In the genomic region with DNA sequence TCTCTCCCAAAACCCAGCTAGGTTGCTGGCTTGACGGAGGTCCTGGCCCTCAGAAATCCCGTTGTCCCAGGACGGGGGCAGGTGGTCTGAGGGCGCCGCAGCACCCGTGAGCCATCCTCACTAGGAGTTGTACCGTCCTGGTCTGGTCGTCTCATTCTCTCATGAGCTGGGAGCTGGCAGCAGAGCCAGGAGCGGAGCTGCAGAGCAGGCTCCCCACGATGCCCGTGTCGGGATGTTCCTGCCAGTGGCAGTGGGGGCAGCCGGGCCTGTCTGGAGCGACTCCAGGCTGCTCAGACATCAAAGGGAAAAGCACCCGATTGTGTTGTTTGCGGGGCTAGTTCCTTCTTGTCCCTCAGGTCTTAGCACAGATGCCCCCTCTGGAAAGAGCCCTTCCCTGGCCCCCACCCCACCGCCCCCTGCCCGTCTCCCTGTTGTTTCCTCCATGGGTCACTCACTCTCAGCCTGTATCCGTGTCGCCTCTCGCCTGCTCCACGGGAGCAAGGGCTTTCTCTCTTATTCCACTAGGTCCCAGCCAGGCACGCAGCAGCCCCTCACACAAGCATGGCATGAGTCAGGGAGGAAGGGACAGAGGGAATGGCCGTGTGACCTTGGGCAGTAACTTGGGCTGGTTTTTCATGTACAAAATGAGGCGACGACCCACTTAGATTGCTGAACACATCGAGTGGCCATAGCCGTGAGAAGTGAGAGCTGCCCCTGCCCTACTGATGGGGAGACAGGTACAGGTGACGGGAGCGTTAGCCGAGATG, we compare ENCODE assay signal across 22 cellular contexts. TPM values are rescaled to one million over a fixed set of nuclear protein-coding genes. Genes with fewer than 3 reads are reported as not detected.
DNase-seq lines count a peak whose midpoint lies in the region; ATAC-seq and TF ChIP-seq lines count a peak whose summit lies in the region.
"Had no signal": no experiment of that assay in that cellular context is flagged by ENCODE, and none has a peak within 500 bp of the region (broad histone marks: within the 10 kb centered on the region; RNA-seq: fewer than 3 reads in every experiment).

No MANE protein-coding gene starts in this region.

- H3K4me3 Mint-ChIP-seq in activated naive CD4-positive, alpha-beta T cell treated with anti-CD3 and anti-CD28 coated beads, Interleukin-2, amount 10 ng/mL, durations not matched to agents 7 days and 5 days, result no peak overlapping the region
- no peak overlapping the region for H3K4me3 Mint-ChIP-seq in activated naive CD4-positive, alpha-beta T cell treated with anti-CD3 and anti-CD28 coated beads for 36 hours
- H3K4me3 Mint-ChIP-seq: B cell; stimulated activated effector memory CD8-positive, alpha-beta T cell treated with anti-CD3 and anti-CD28 coated beads, Interleukin-12 subunit alpha, Interleukin-12 subunit beta, amount 100 ng/mL, for 72 hours had no signal

- ATAC-seq in mucosa of descending colon (no peak), HG03139 (IDR thresholded peaks at IDR 0.05; ENCODE audit: unreplicated experiment) (no peak)
- ATAC-seq: right lobe of liver; stimulated activated effector memory CD8-positive, alpha-beta T cell treated with anti-CD3 and anti-CD28 coated beads, Interleukin-12 subunit alpha, Interleukin-12 subunit beta, amount 100 ng/mL, for 72 hours had no signal

- DNase-seq in activated naive CD4-positive, alpha-beta T cell treated with anti-CD3 and anti-CD28 coated beads, Interleukin-2, amount 10 ng/mL, durations not matched to agents 7 days and 5 days, result no peak
- DNase-seq in activated naive CD4-positive, alpha-beta T cell treated with anti-CD3 and anti-CD28 coated beads for 36 hours, result no peak
- peak in 49 of 61 donors; percentile 15 to 79 (median 53) for DNase-seq in caudate nucleus (lab: John Stamatoyannopoulos, UW)
- peak in 2 of 3 donors; percentile 14 to 27 for DNase-seq in mucosa of descending colon
- DNase-seq in spleen, result no peak
- no peak for DNase-seq in dermis blood vessel endothelial cell
- no peak for DNase-seq in activated CD4-positive, alpha-beta T cell treated with anti-CD3 and anti-CD28 coated beads, Interleukin-2, amount 50 U/mL, for 1 hour
- DNase-seq: activated gamma-delta T cell, cortex of kidney, Karpas-422, kidney glomerular epithelial cell, NCI-H1105 treated with DMSO at 0.1 percent for 48 hours, NCI-H2107, NCI-H510A treated with DMSO at 0.1 percent for 48 hours, tibial artery had no signal

- H3K4me3 ChIP-seq in mucosa of descending colon (no peak overlapping the region), spleen (no peak overlapping the region)
- H3K4me3 ChIP-seq: GM23248, right lobe of liver, tibial artery had no signal

- H3K4me1 Mint-ChIP-seq in activated naive CD4-positive, alpha-beta T cell treated with anti-CD3 and anti-CD28 coated beads, Interleukin-2, amount 10 ng/mL, durations not matched to agents 7 days and 5 days, result peaks cover 15% of the 10 kb centered on the region
- peaks cover 7% of the 10 kb centered on the region for H3K4me1 Mint-ChIP-seq in activated naive CD4-positive, alpha-beta T cell treated with anti-CD3 and anti-CD28 coated beads for 36 hours (ENCODE audit: low read depth)
- H3K4me1 Mint-ChIP-seq: stimulated activated effector memory CD8-positive, alpha-beta T cell treated with anti-CD3 and anti-CD28 coated beads, Interleukin-12 subunit alpha, Interleukin-12 subunit beta, amount 100 ng/mL, for 72 hours had no signal

- CTCF ChIA-PET in activated naive CD4-positive, alpha-beta T cell treated with anti-CD3 and anti-CD28 coated beads, Interleukin-2, amount 10 ng/mL, durations not matched to agents 7 days and 5 days (lab: Charles Lee), result no interaction called here
- CTCF ChIA-PET in activated naive CD4-positive, alpha-beta T cell treated with anti-CD3 and anti-CD28 coated beads for 36 hours (lab: Charles Lee), result interaction anchor here (1.0 kb wide), 1 partner anchor 14 kb away, joined by 4 read pairs; no protein-coding TSS in a partner anchor

- H3K36me3 Mint-ChIP-seq in activated naive CD4-positive, alpha-beta T cell treated with anti-CD3 and anti-CD28 coated beads, Interleukin-2, amount 10 ng/mL, durations not matched to agents 7 days and 5 days, result peaks cover 18% of the 10 kb centered on the region
- peaks cover 2% of the 10 kb centered on the region for H3K36me3 Mint-ChIP-seq in activated naive CD4-positive, alpha-beta T cell treated with anti-CD3 and anti-CD28 coated beads for 36 hours (ENCODE audit: low read depth)

- no peak for TF ChIP-seq CTCF in mucosa of descending colon (IDR thresholded peaks at IDR 0.05)
- TF ChIP-seq CTCF in spleen (IDR thresholded peaks at IDR 0.05 in 8 of 11, conservative IDR thresholded peaks at IDR 0.05 in 3 of 11), result no peak

- intact Hi-C loops in activated naive CD4-positive, alpha-beta T cell treated with anti-CD3 and anti-CD28 coated beads for 36 hours (cut with micrococcal nuclease), result no loop called here
- intact Hi-C loops in mucosa of descending colon (cut with DNase I, micrococcal nuclease) (no loop called here), spleen (cut with DNase I; ENCODE audit: low total_unique reads) (no loop called here)

- H3K9me3 ChIP-seq in mucosa of descending colon (no peaks in the 10 kb centered on the region), spleen (no peaks in the 10 kb centered on the region)
- H3K9me3 ChIP-seq: right lobe of liver, tibial artery had no signal

- peaks cover 14% of the 10 kb centered on the region for H3K27me3 Mint-ChIP-seq in activated naive CD4-positive, alpha-beta T cell treated with anti-CD3 and anti-CD28 coated beads, Interleukin-2, amount 10 ng/mL, durations not matched to agents 7 days and 5 days
- peaks cover 1% of the 10 kb centered on the region for H3K27me3 Mint-ChIP-seq in activated naive CD4-positive, alpha-beta T cell treated with anti-CD3 and anti-CD28 coated beads for 36 hours (ENCODE audit: low read depth)
- H3K27me3 Mint-ChIP-seq: B cell had no signal

- no peak for TF ChIP-seq POLR2A in spleen (IDR thresholded peaks at IDR 0.05)

- 86 to 92% (median 89%) methylated on average over 22 to 31 of the region's 31 CpGs for WGBS in spleen, 5 donors

- H3K4me1 ChIP-seq in mucosa of descending colon (ENCODE audit: low read depth) (peaks cover 12% of the 10 kb centered on the region), spleen (peaks cover 18 to 84% (median 48%) of the 10 kb centered on the region in 6 donors)

- H3K9me3 Mint-ChIP-seq in activated naive CD4-positive, alpha-beta T cell treated with anti-CD3 and anti-CD28 coated beads, Interleukin-2, amount 10 ng/mL, durations not matched to agents 7 days and 5 days, result no peaks in the 10 kb centered on the region
- H3K9me3 Mint-ChIP-seq in activated naive CD4-positive, alpha-beta T cell treated with anti-CD3 and anti-CD28 coated beads for 36 hours, result no peaks in the 10 kb centered on the region
- H3K9me3 Mint-ChIP-seq: stimulated activated effector memory CD8-positive, alpha-beta T cell treated with anti-CD3 and anti-CD28 coated beads, Interleukin-12 subunit alpha, Interleukin-12 subunit beta, amount 100 ng/mL, for 72 hours had no signal

- no peaks in the 10 kb centered on the region for H3K36me3 ChIP-seq in mucosa of descending colon (ENCODE audit: low read depth)
- H3K36me3 ChIP-seq in spleen, result peaks cover 0 to 63% (median 35%) of the 10 kb centered on the region in 6 donors

- peak overlapping the region; percentile 73 for H3K27ac Mint-ChIP-seq in activated naive CD4-positive, alpha-beta T cell treated with anti-CD3 and anti-CD28 coated beads, Interleukin-2, amount 10 ng/mL, durations not matched to agents 7 days and 5 days
- no peak overlapping the region for H3K27ac Mint-ChIP-seq in activated naive CD4-positive, alpha-beta T cell treated with anti-CD3 and anti-CD28 coated beads for 36 hours
- H3K27ac Mint-ChIP-seq: B cell; stimulated activated effector memory CD8-positive, alpha-beta T cell treated with anti-CD3 and anti-CD28 coated beads, Interleukin-12 subunit alpha, Interleukin-12 subunit beta, amount 100 ng/mL, for 72 hours had no signal

- H3K27ac ChIP-seq in caudate nucleus (ENCODE audit: low read depth, low read length), result peak overlapping the region; percentile 95
- peak overlapping the region in 5 of 8 donors; percentile 83 to 91 (median 85) for H3K27ac ChIP-seq in spleen
- H3K27ac ChIP-seq: 22Rv1, GM23248, right lobe of liver had no signal

- no peaks in the 10 kb centered on the region for H3K27me3 ChIP-seq in spleen (replicated peaks in 1 of 7)
- H3K27me3 ChIP-seq: right lobe of liver had no signal

RNA-seq across cellular contexts. Expression of gene MGAT3, which starts 23.2 kb away (rescaled TPM):
- total RNA-seq in activated naive CD4-positive, alpha-beta T cell treated with anti-CD3 and anti-CD28 coated beads for 36 hours, result under 1 TPM; 0.40 to 0.62 TPM
- total RNA-seq in mucosa of descending colon (1 to 10 TPM; 5.1 to 8.5 (median 6.5) TPM), spleen (10 to 100 TPM in 4 of 7 donors, 1 to 10 TPM in 3; 8.1 to 14.4 (median 10.6) TPM), dermis blood vessel endothelial cell (under 0.01 TPM in 1 of 2 replicates, not detected in the other)
- 1 to 10 TPM; 1.3 to 4.2 (median 1.5) TPM for polyA plus RNA-seq in spleen
- total RNA-seq: GM23248, RPMI7951 had no signal
- polyA plus RNA-seq: GM23248 had no signal

RNA-seq across cellular contexts. Expression of gene TAB1, which starts 34.1 kb away (rescaled TPM):
- 10 to 100 TPM; 15.2 to 17.7 TPM for total RNA-seq in activated naive CD4-positive, alpha-beta T cell treated with anti-CD3 and anti-CD28 coated beads for 36 hours
- 10 to 100 TPM; 19.2 to 29.9 (median 24.8) TPM for total RNA-seq in mucosa of descending colon
- 10 to 100 TPM; 19.3 to 34.8 (median 25.0) TPM for total RNA-seq in spleen
- polyA plus RNA-seq in spleen, result 10 to 100 TPM; 12.4 to 20.2 (median 12.6) TPM
- total RNA-seq in dermis blood vessel endothelial cell, result 12.4 and 21.5 TPM in 2 replicates

Comparison
In these comparisons a context has a peak if more than half of its experiments do, and no peak if none do; other contexts are left out.
1. DNase-seq: peak in caudate nucleus (49 of 61) and mucosa of descending colon (2 of 3); none in activated naive CD4-positive, alpha-beta T cell treated with anti-CD3 and anti-CD28 coated beads, Interleukin-2, amount 10 ng/mL, durations not matched to agents 7 days and 5 days (single experiment), activated naive CD4-positive, alpha-beta T cell treated with anti-CD3 and anti-CD28 coated beads for 36 hours (single experiment), spleen (single experiment), dermis blood vessel endothelial cell (single experiment) and activated CD4-positive, alpha-beta T cell treated with anti-CD3 and anti-CD28 coated beads, Interleukin-2, amount 50 U/mL, for 1 hour (single experiment).